Comparison of ENCODE assay signal across 1 cellular context in genomic region chr19:45294291-45295029, GRCh38.
TF ChIP-seq lines count a peak whose summit lies in the region.

No MANE protein-coding gene starts in this region.

TF ChIP-seq in HCT116, 20 proteins besides CTCF, POLR2A, EP300 and RAD21:
- TF ChIP-seq ZBTB33 (IDR thresholded peaks at IDR 0.05; ENCODE audit: extremely low read depth, insufficient replicate concordance, low read length) (no peak), JUND (IDR thresholded peaks at IDR 0.05) (no peak), EGR1 (IDR thresholded peaks at IDR 0.05; ENCODE audit: low read depth) (no peak), ZNF274 (IDR thresholded peaks at IDR 0.05; ENCODE audit: low read depth, low read length) (no peak), TCF7L2 (IDR thresholded peaks at IDR 0.05; ENCODE audit: borderline replicate concordance, extremely low read depth, insufficient read depth, insufficient read length) (no peak), CBX3 (IDR thresholded peaks at IDR 0.05; ENCODE audit: low read depth) (no peak), SP1 (IDR thresholded peaks at IDR 0.05; ENCODE audit: low read depth) (no peak), ZFX (IDR thresholded peaks at IDR 0.05) (no peak), YY1 (IDR thresholded peaks at IDR 0.05; ENCODE audit: extremely low read depth, insufficient replicate concordance, low read depth, low read length) (no peak), EZH2 (IDR thresholded peaks at IDR 0.05) (no peak), FOSL1 (IDR thresholded peaks at IDR 0.05; ENCODE audit: low read depth) (no peak), SIN3A (IDR thresholded peaks at IDR 0.05; ENCODE audit: low read depth) (no peak), ELF1 (IDR thresholded peaks at IDR 0.05; ENCODE audit: borderline replicate concordance, low read depth) (no peak), SRF (IDR thresholded peaks at IDR 0.05; ENCODE audit: low read depth) (no peak), REST (IDR thresholded peaks at IDR 0.05; ENCODE audit: low read depth) (no peak)
